Comparison of ENCODE assay signal across 18 cellular contexts in genomic region chr7:67455508-67455907, GRCh38.
DNase-seq lines count a peak whose midpoint lies in the region; ATAC-seq and TF ChIP-seq lines count a peak whose summit lies in the region.
"Had no signal": no experiment of that assay in that cellular context is flagged by ENCODE, and none has a peak within 500 bp of the region (broad histone marks: within the 10 kb centered on the region; RNA-seq: fewer than 3 reads in every experiment).

No MANE protein-coding gene starts in this region.

- POLR2A ChIA-PET in HEK293 (lab: Yijun Ruan, JAX), result no interaction called here

- no peaks in the 10 kb centered on the region for H3K79me2 ChIP-seq in trophoblast cell (ENCODE audit: control insufficient read depth, insufficient read depth, low read length, poor library complexity)

- H3K4me1 ChIP-seq in BLaER1 treated with 17β-estradiol and CSF1 and Interleukin-3, amounts not matched to agents 10 nM and 100 nM, result peaks cover 20 to 39% (median 35%) of the 10 kb centered on the region in 10 experiments
- no peaks in the 10 kb centered on the region for H3K4me1 ChIP-seq in HEK293 (ENCODE audit: control insufficient read depth, insufficient read depth, low read length)
- peaks cover 7 to 14% of the 10 kb centered on the region in 2 experiments for H3K4me1 ChIP-seq in trophoblast cell (ENCODE audit: control insufficient read depth in 1 of 2, insufficient read depth in 2 of 2, low read length in 2 of 2)
- H3K4me1 ChIP-seq: Caco-2 had no signal

- H3K18ac ChIP-seq in trophoblast cell (ENCODE audit: low read length), result no peak overlapping the region

- no peak overlapping the region for H3K27ac ChIP-seq in BLaER1 treated with 17β-estradiol and CSF1 and Interleukin-3, amounts not matched to agents 10 nM and 100 nM
- H3K27ac ChIP-seq in HEK293 (ENCODE audit: extremely low read depth, low read depth, low read length) (no peak overlapping the region), trophoblast cell (ENCODE audit: low read depth, low read length) (no peak overlapping the region)

- no peak overlapping the region for H3K4me3 ChIP-seq in BLaER1 treated with 17β-estradiol and CSF1 and Interleukin-3, amounts not matched to agents 10 nM and 100 nM
- no peak overlapping the region for H3K4me3 ChIP-seq in HEK293 (ENCODE audit: low read depth, low read length)
- peak overlapping the region; percentile 20; the same call in 1 of the 2 replicates for H3K4me3 ChIP-seq in iPS-18c (ENCODE audit: insufficient read depth, low read depth, low read length)
- no peak overlapping the region for H3K4me3 ChIP-seq in trophoblast cell (ENCODE audit: low read depth, low read length)

- no peaks in the 10 kb centered on the region for H3K9me3 ChIP-seq in BLaER1 treated with 17β-estradiol and CSF1 and Interleukin-3, amounts not matched to agents 10 nM and 100 nM (replicated peaks in 1 of 11)
- H3K9me3 ChIP-seq in HEK293 (ENCODE audit: control insufficient read depth, insufficient read depth, low read depth, low read length) (no peaks in the 10 kb centered on the region), iPS-18c (ENCODE audit: control insufficient read depth, insufficient read depth, low read length) (peaks cover 33% of the 10 kb centered on the region), trophoblast cell (ENCODE audit: insufficient read depth, low read depth, low read length) (no peaks in the 10 kb centered on the region)
- H3K9me3 ChIP-seq: BE2C, Caco-2 had no signal

- no peak overlapping the region for H3K23ac ChIP-seq in trophoblast cell (ENCODE audit: low read length)

- CTCF ChIA-PET in HEK293 (lab: Yijun Ruan, JAX), result interaction anchor here (0.6 kb wide), 1 partner anchor 852 kb away, joined by 3 read pairs; no protein-coding TSS in a partner anchor

- no peak overlapping the region for H2AFZ ChIP-seq in trophoblast cell (ENCODE audit: insufficient read depth, low read length, poor library complexity)

- no peak overlapping the region for H3K4ac ChIP-seq in trophoblast cell (ENCODE audit: low read depth, low read length)

- no peak overlapping the region for H4K91ac ChIP-seq in trophoblast cell (ENCODE audit: low read depth, low read length)

- no peak overlapping the region for H3K9ac ChIP-seq in BLaER1 treated with 17β-estradiol and CSF1 and Interleukin-3, amounts not matched to agents 10 nM and 100 nM
- no peak overlapping the region for H3K9ac ChIP-seq in trophoblast cell (ENCODE audit: low read length)

- in situ Hi-C loops in GM13977 (cut with MboI; ENCODE audit: low pct_unique_long_range_greater_than_20kb, low sequenced_read_pairs, unreplicated experiment), result no loop called here

- H4K12ac ChIP-seq in trophoblast cell (ENCODE audit: low read depth, low read length), result no peak overlapping the region

- H3K27me3 ChIP-seq in BLaER1 treated with 17β-estradiol and CSF1 and Interleukin-3, amounts not matched to agents 10 nM and 100 nM, result peaks cover 0 to 7% (median 0%) of the 10 kb centered on the region in 11 experiments; a peak in 1 of 22 replicates
- H3K27me3 ChIP-seq in trophoblast cell (ENCODE audit: insufficient read depth, low read length), result no peaks in the 10 kb centered on the region
- H3K27me3 ChIP-seq: BE2C had no signal

- H3K79me1 ChIP-seq in trophoblast cell (ENCODE audit: low read length), result no peaks in the 10 kb centered on the region

- TF ChIP-seq CTCF in HEK293 (tag by site-specific recombination; IDR thresholded peaks at IDR 0.05) (no peak), GM13977 (IDR thresholded peaks at IDR 0.05; ENCODE audit: extremely low read depth, insufficient read depth, missing control alignments) (no peak)

- DNase-seq in trophoblast cell, result no peak
- no peak for DNase-seq in cortex of kidney (lab: John Stamatoyannopoulos, UW)
- DNase-seq in GM13977 (ENCODE audit: low spot score), result no peak
- no peak for DNase-seq in NCI-H446 treated with DMSO at 0.1 percent for 48 hours (lab: John Stamatoyannopoulos, UW)
- DNase-seq: 8988T; ACHN; BE2C; C1 segment of cervical spinal cord; Caco-2; Calu3; CD4-positive, alpha-beta T cell; CD8-positive, alpha-beta T cell; DMS79 treated with DMSO at 0.1 percent for 48 hours; GF-D8 had no signal

- H2BK12ac ChIP-seq in trophoblast cell (ENCODE audit: low read length), result no peak overlapping the region

- no peak overlapping the region for H3K14ac ChIP-seq in trophoblast cell (ENCODE audit: low read length)

- ATAC-seq in HG03432 (IDR thresholded peaks at IDR 0.05; ENCODE audit: unreplicated experiment), result no peak
- ATAC-seq: CD8-positive, alpha-beta T cell had no signal

- peak overlapping the region; percentile 52 for H2AK5ac ChIP-seq in trophoblast cell (ENCODE audit: low read length)

- H4K20me1 ChIP-seq in BLaER1 treated with 17β-estradiol and CSF1 and Interleukin-3, amounts not matched to agents 10 nM and 100 nM, result peaks cover 0 to 4% (median 0%) of the 10 kb centered on the region in 11 experiments; a peak in 1 of 22 replicates

- no peaks in the 10 kb centered on the region for H3K36me3 ChIP-seq in BLaER1 treated with 17β-estradiol and CSF1 and Interleukin-3, amounts not matched to agents 10 nM and 100 nM
- no peaks in the 10 kb centered on the region for H3K36me3 ChIP-seq in HEK293 (ENCODE audit: control insufficient read depth in 2 of 2, insufficient read depth in 1 of 2, low read length in 2 of 2)
- H3K36me3 ChIP-seq in trophoblast cell (ENCODE audit: control insufficient read depth in 1 of 2, insufficient read depth in 2 of 2, low read length in 2 of 2), result no peaks in the 10 kb centered on the region
- H3K36me3 ChIP-seq: BE2C had no signal

- WGBS in trophoblast cell (ENCODE audit: extremely low coverage, insufficient coverage, insufficient read length), result no CpG with 5 or more reads among the region's 1 CpG

- H4K8ac ChIP-seq in trophoblast cell (ENCODE audit: low read depth, low read length), result no peak overlapping the region

- H2BK120ac ChIP-seq in trophoblast cell (ENCODE audit: insufficient read depth, low read length, poor library complexity), result no peak overlapping the region

- H3K4me2 ChIP-seq in BLaER1 treated with 17β-estradiol and CSF1 and Interleukin-3, amounts not matched to agents 10 nM and 100 nM, result peak overlapping the region in 9 of 11 experiments; percentile 61 to 83 (median 77); a peak in 16 of 22 replicates
- H3K4me2 ChIP-seq in trophoblast cell (ENCODE audit: low read length), result no peak overlapping the region

- no peak overlapping the region for H2BK5ac ChIP-seq in trophoblast cell (ENCODE audit: low read depth, low read length, poor library complexity)

TF ChIP-seq in HEK293, 187 proteins besides CTCF, POLR2A, EP300 and RAD21:
- TF ChIP-seq ZNF514 (tag by site-specific recombination; IDR thresholded peaks at IDR 0.05) (no peak), AEBP2 (tag by site-specific recombination; IDR thresholded peaks at IDR 0.05; ENCODE audit: borderline replicate concordance) (no peak), PRDM1 (tag by site-specific recombination; IDR thresholded peaks at IDR 0.05) (peak; percentile 86), ZNF645 (tag by site-specific recombination; IDR thresholded peaks at IDR 0.05) (no peak), ZNF366 (tag by site-specific recombination; conservative IDR thresholded peaks at IDR 0.05) (peak; percentile 63), HOXD13 (CRISPR knock-in tag; IDR thresholded peaks at IDR 0.05; ENCODE audit: borderline replicate concordance) (no peak)
